Comparison of ENCODE assay signal across 17 cellular contexts in genomic region chr7:112296416-112296815, GRCh38.
DNase-seq lines count a peak whose midpoint lies in the region; ATAC-seq lines count a peak whose summit lies in the region.
"Had no signal": no experiment of that assay in that cellular context is flagged by ENCODE, and none has a peak within 500 bp of the region (broad histone marks: within the 10 kb centered on the region; RNA-seq: fewer than 3 reads in every experiment).

No MANE protein-coding gene starts in this region.

- H3K9ac ChIP-seq in adipocyte (ENCODE audit: low read length) = no peak overlapping the region

- no peak overlapping the region for H3K4me3 ChIP-seq in adipocyte (ENCODE audit: low read length)
- H3K4me3 ChIP-seq: PC-9, SJSA1 had no signal

- DNase-seq in EH (ENCODE audit: low read depth) (peak; percentile 35), adipocyte (ENCODE audit: low read depth) (peak; percentile 53), dermis microvascular lymphatic vessel endothelial cell (ENCODE audit: low read depth in 2 of 2) (peak; percentile 45 to 55), left kidney (ENCODE audit: low read depth, low spot score) (peak; percentile 38)
- DNase-seq: C1 segment of cervical spinal cord, GF-D8, H7, NCI-H1436, NCI-H2029, NCI-H510A, NCI-H774, PC-9 had no signal

- no peaks in the 10 kb centered on the region for H3K27me3 ChIP-seq in adipocyte (replicated peaks; ENCODE audit: control insufficient read depth, insufficient read depth, low read length)
- H3K27me3 ChIP-seq: SJSA1 had no signal

- ATAC-seq in GM18519 (IDR thresholded peaks at IDR 0.05; ENCODE audit: low FRiP score, unreplicated experiment) (no peak), HG02588 (IDR thresholded peaks at IDR 0.05; ENCODE audit: unreplicated experiment) (no peak), GM21528 (IDR thresholded peaks at IDR 0.05; ENCODE audit: low FRiP score, unreplicated experiment) (no peak), GM19328 (IDR thresholded peaks at IDR 0.05; ENCODE audit: unreplicated experiment) (no peak)

- H3K36me3 ChIP-seq in adipocyte (ENCODE audit: control insufficient read depth, insufficient read depth, low read length, severe bottlenecking) = peaks cover 8% of the 10 kb centered on the region
- H3K36me3 ChIP-seq: SJSA1 had no signal

- H3K4me1 ChIP-seq in adipocyte (ENCODE audit: control insufficient read depth, insufficient read depth, low read length) = no peaks in the 10 kb centered on the region
- H3K4me1 ChIP-seq: SJSA1 had no signal

- no peaks in the 10 kb centered on the region for H3K9me3 ChIP-seq in adipocyte (ENCODE audit: control insufficient read depth, low read length)
- H3K9me3 ChIP-seq: SJSA1 had no signal
